In the genomic region with DNA sequence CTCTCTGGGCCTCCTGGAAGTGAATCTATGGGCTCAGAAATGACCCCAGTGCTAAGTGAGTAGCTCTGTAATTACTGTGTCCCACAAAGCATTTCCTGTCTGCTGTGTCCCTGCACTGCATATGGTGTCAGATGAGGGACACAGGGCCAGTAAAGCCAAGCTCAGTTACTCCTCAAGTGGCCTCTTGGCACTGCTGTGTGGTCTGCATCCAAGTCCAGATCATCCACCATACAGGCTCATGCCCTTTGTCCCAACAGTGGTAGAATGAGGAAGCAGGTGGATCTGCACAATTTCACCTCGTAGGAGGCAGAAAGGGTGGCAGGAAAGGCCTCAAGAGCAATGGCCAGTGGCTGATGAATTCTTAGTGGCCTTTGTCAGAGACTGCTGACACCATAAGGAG, we compare ENCODE assay signal across 14 cellular contexts.
"Had no signal": no experiment of that assay in that cellular context is flagged by ENCODE, and none has a peak within 500 bp of the region (broad histone marks: within the 10 kb centered on the region; RNA-seq: fewer than 3 reads in every experiment).

No MANE protein-coding gene starts in this region.

- ATAC-seq: naive thymus-derived CD8-positive, alpha-beta T cell; stimulated activated memory B cell treated with anti-CD40 and anti-IgM and Interleukin-4, amounts not matched to agents 10 μg/mL and 1 μg/mL and 100 μg/mL, for 72 hours had no signal

- DNase-seq: activated CD4-positive, alpha-beta T cell treated with anti-CD3 and anti-CD28 coated beads for 1 hour; activated CD4-positive, alpha-beta T cell treated with anti-CD3 and anti-CD28 coated beads, Interleukin-2, amount 50 U/mL, for 4 hours; activated naive CD4-positive, alpha-beta T cell; activated T-cell treated with anti-CD3 and anti-CD28 coated beads for 4 hours; aorta; effector CD8-positive, alpha-beta T cell; esophagus squamous epithelium; hypothalamus; kidney; left ventricle myocardium inferior; naive thymus-derived CD8-positive, alpha-beta T cell; stimulated activated CD4-positive, alpha-beta T cell treated with anti-CD3 and anti-CD28 coated beads, Interleukin-2, amount 100 ng/mL, for 48 hours; uterus had no signal
